15 cellular contexts compared by ENCODE assay signal in genomic region chr12:44158746-44159145, GRCh38.
DNase-seq lines count a peak whose midpoint lies in the region; ATAC-seq and TF ChIP-seq lines count a peak whose summit lies in the region.
"Had no signal": no experiment of that assay in that cellular context is flagged by ENCODE, and none has a peak within 500 bp of the region (broad histone marks: within the 10 kb centered on the region; RNA-seq: fewer than 3 reads in every experiment).

No MANE protein-coding gene starts in this region.

- no peak overlapping the region for H3K23ac ChIP-seq in neuronal stem cell (ENCODE audit: low read depth, low read length, poor library complexity)

- H2BK15ac ChIP-seq in neuronal stem cell (ENCODE audit: low read length), result no peak overlapping the region

- H4K91ac ChIP-seq in neuronal stem cell (ENCODE audit: low read depth, low read length, poor library complexity), result no peak overlapping the region

- DNase-seq in NCI-H1092 treated with DMSO at 0.1 percent for 48 hours (lab: John Stamatoyannopoulos, UW), result peak; percentile 33
- no peak for DNase-seq in NCI-H1092 (lab: John Stamatoyannopoulos, UW)
- DNase-seq in NCI-H69 (lab: John Stamatoyannopoulos, UW), result peak; percentile 80
- DNase-seq in glutamatergic neuron, result no peak
- DNase-seq in neuronal stem cell (ENCODE audit: low spot score), result no peak
- DNase-seq in activated gamma-delta T cell treated with Interleukin-2 at 50 U/mL for 16 hours, result no peak
- no peak for DNase-seq in NCI-H1048 (lab: John Stamatoyannopoulos, UW)
- DNase-seq: ACHN; Calu3; CD4-positive, alpha-beta T cell; DMS153 had no signal

- peaks cover 1 to 21% of the 10 kb centered on the region in 2 donors for H3K4me1 ChIP-seq in neuronal stem cell (ENCODE audit: control insufficient read depth in 2 of 2, insufficient read depth in 1 of 2, low read depth in 1 of 2, low read length in 2 of 2)

- no peak overlapping the region for H2BK120ac ChIP-seq in neuronal stem cell (ENCODE audit: low read depth, low read length)

- H3K4me2 ChIP-seq in neuronal stem cell (ENCODE audit: insufficient read depth, low read length, poor library complexity, severe bottlenecking), result no peak overlapping the region

- no peaks in the 10 kb centered on the region for H3K36me3 Mint-ChIP-seq in glutamatergic neuron (ENCODE audit: unreplicated experiment)

- H2BK12ac ChIP-seq in neuronal stem cell (ENCODE audit: low read length), result no peak overlapping the region

- H3K9me3 Mint-ChIP-seq in glutamatergic neuron (ENCODE audit: unreplicated experiment), result no peaks in the 10 kb centered on the region
- H3K9me3 Mint-ChIP-seq: CD4-positive, alpha-beta T cell; IgD-negative memory B cell had no signal

- no peak overlapping the region for H2BK5ac ChIP-seq in neuronal stem cell (ENCODE audit: low read length)

- H3K9ac ChIP-seq in neuronal stem cell (ENCODE audit: low read depth, low read length, poor library complexity), result no peak overlapping the region

- peak overlapping the region; percentile 40 for H2AFZ ChIP-seq in neuronal stem cell (ENCODE audit: low read length)

- no peak for ATAC-seq in GM21390 (IDR thresholded peaks at IDR 0.05; ENCODE audit: unreplicated experiment)

- no peaks in the 10 kb centered on the region for H3K9me3 ChIP-seq in neuronal stem cell (replicated peaks in 1 of 2; ENCODE audit: control insufficient read depth in 2 of 2, insufficient read depth in 1 of 2, low read depth in 1 of 2, low read length in 2 of 2)
- H3K9me3 ChIP-seq: HAP-1 had no signal

- peaks cover 7% of the 10 kb centered on the region for H3K4me1 Mint-ChIP-seq in glutamatergic neuron (ENCODE audit: low read depth, unreplicated experiment)

- H3K14ac ChIP-seq in neuronal stem cell (ENCODE audit: low read length), result no peak overlapping the region

- no peaks in the 10 kb centered on the region for H3K27me3 Mint-ChIP-seq in glutamatergic neuron (ENCODE audit: unreplicated experiment)
- H3K27me3 Mint-ChIP-seq: B cell; CD4-positive, alpha-beta T cell; IgD-negative memory B cell had no signal

- H3K79me1 ChIP-seq in neuronal stem cell (ENCODE audit: low read depth, low read length), result no peaks in the 10 kb centered on the region

- no peak overlapping the region for H2AK5ac ChIP-seq in neuronal stem cell (ENCODE audit: low read depth, low read length)

- no CpG with 5 or more reads among the region's 2 CpGs for WGBS in neuronal stem cell (ENCODE audit: extremely low coverage in 2 of 2, insufficient read length in 2 of 2, insufficient replicate concordance in 1 of 2), 2 donors

- H3K27me3 ChIP-seq in neuronal stem cell (ENCODE audit: control insufficient read depth in 3 of 3, insufficient read depth in 3 of 3, low read depth in 1 of 3, low read length in 3 of 3), result no peaks in the 10 kb centered on the region

- H3K27ac Mint-ChIP-seq in glutamatergic neuron (ENCODE audit: unreplicated experiment), result peak overlapping the region; percentile 9
- H3K27ac Mint-ChIP-seq: B cell; CD4-positive, alpha-beta T cell; IgD-negative memory B cell had no signal

- no peak overlapping the region for H3K18ac ChIP-seq in neuronal stem cell (ENCODE audit: low read length)

- no peak overlapping the region for H3K4me3 Mint-ChIP-seq in glutamatergic neuron (ENCODE audit: unreplicated experiment)
- H3K4me3 Mint-ChIP-seq: B cell; CD4-positive, alpha-beta T cell had no signal

- no peak overlapping the region for H3K27ac ChIP-seq in neuronal stem cell (replicated peaks; ENCODE audit: low read length)

- H3K4ac ChIP-seq in neuronal stem cell (ENCODE audit: low read length), result no peak overlapping the region

- no peak overlapping the region for H3K4me3 ChIP-seq in neuronal stem cell (ENCODE audit: low read length in 2 of 2)
- H3K4me3 ChIP-seq: HAP-1 had no signal

- H3K36me3 ChIP-seq in neuronal stem cell (replicated peaks in 1 of 2; ENCODE audit: control insufficient read depth in 2 of 2, insufficient read depth in 2 of 2, low read length in 2 of 2), result peaks cover 0 to 2% of the 10 kb centered on the region in 2 donors
- H3K36me3 ChIP-seq: HAP-1 had no signal

- no peak for TF ChIP-seq CTCF in glutamatergic neuron (IDR thresholded peaks at IDR 0.05; ENCODE audit: partially characterized antibody, unreplicated experiment)

- H4K8ac ChIP-seq in neuronal stem cell (ENCODE audit: low read depth, low read length), result no peak overlapping the region

Comparison
In these comparisons a context has a peak if more than half of its experiments do, and no peak if none do; other contexts are left out.
1. DNase-seq: peak in NCI-H1092 treated with DMSO at 0.1 percent for 48 hours (single experiment) and NCI-H69 (single experiment); none in NCI-H1092 (single experiment), glutamatergic neuron (single experiment), neuronal stem cell (single experiment), activated gamma-delta T cell treated with Interleukin-2 at 50 U/mL for 16 hours (single experiment) and NCI-H1048 (single experiment).